Comparison of ENCODE assay signal across 19 cellular contexts in the genomic region with DNA sequence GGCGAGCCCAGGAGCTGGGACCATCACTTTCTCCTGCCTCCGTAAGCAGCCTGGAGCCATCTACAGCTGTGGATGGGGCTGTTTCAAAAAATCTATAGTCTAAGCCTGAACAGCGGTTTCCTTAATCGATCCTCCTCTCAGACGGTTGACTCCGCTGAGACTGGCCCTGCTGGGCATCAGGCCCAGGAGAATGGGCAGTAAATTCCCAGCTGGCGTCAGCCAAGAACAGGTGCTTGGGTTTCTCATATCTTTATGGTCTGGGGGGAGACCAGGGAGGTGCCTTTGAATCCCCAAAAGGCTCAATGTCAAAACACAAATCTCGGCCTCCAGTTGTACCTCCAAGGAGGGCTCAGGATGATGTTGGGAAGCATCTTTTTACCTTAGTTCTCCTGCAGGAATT.
"Had no signal": no experiment of that assay in that cellular context is flagged by ENCODE, and none has a peak within 500 bp of the region (broad histone marks: within the 10 kb centered on the region; RNA-seq: fewer than 3 reads in every experiment).

No MANE protein-coding gene starts in this region.

- H3K36me3 Mint-ChIP-seq: mesothelial cell of epicardium; natural killer cell treated with Interleukin-12 subunit alpha and Interleukin-12 subunit beta and Interleukin-15 and Interleukin-18, amount 100 ng/mL, for 72 hours; stimulated activated naive B cell treated with anti-CD40 and anti-IgM and Interleukin-4, amounts not matched to agents 10 μg/mL and 1 μg/mL and 100 μg/mL, for 72 hours had no signal

- H3K36me3 ChIP-seq: heart left ventricle, right lobe of liver, tibial nerve, upper lobe of right lung had no signal

- DNase-seq: cortex of kidney; dorsolateral prefrontal cortex; effector CD8-positive, alpha-beta T cell; heart left ventricle; hippocampal formation; kidney glomerular epithelial cell; psoas muscle; retina; right lobe of liver; stimulated activated CD4-positive, alpha-beta T cell treated with anti-CD3 and anti-CD28 coated beads, Interleukin-2, amount 100 ng/mL, for 24 hours; stimulated activated CD4-positive, alpha-beta T cell treated with anti-CD3 and anti-CD28 coated beads, Interleukin-4, amount 100 ng/mL, for 4 hours; stimulated activated naive B cell treated with anti-CD40 and anti-IgM and Interleukin-4, amounts not matched to agents 10 μg/mL and 1 μg/mL and 100 μg/mL, for 72 hours; stimulated activated naive CD8-positive, alpha-beta T cell treated with anti-CD3 and anti-CD28 coated beads, Interleukin-15, amount 100 ng/mL, for 72 hours; testis; upper lobe of right lung had no signal

- H3K4me3 Mint-ChIP-seq: mesothelial cell of epicardium; natural killer cell treated with Interleukin-12 subunit alpha and Interleukin-12 subunit beta and Interleukin-15 and Interleukin-18, amount 100 ng/mL, for 72 hours; stimulated activated naive B cell treated with anti-CD40 and anti-IgM and Interleukin-4, amounts not matched to agents 10 μg/mL and 1 μg/mL and 100 μg/mL, for 72 hours; stimulated activated naive CD8-positive, alpha-beta T cell treated with anti-CD3 and anti-CD28 coated beads, Interleukin-15, amount 100 ng/mL, for 72 hours had no signal

- H3K9me3 ChIP-seq: heart left ventricle, psoas muscle, right lobe of liver, testis, tibial nerve, upper lobe of right lung had no signal

- H3K4me1 Mint-ChIP-seq: stimulated activated naive B cell treated with anti-CD40 and anti-IgM and Interleukin-4, amounts not matched to agents 10 μg/mL and 1 μg/mL and 100 μg/mL, for 72 hours; stimulated activated naive CD8-positive, alpha-beta T cell treated with anti-CD3 and anti-CD28 coated beads, Interleukin-15, amount 100 ng/mL, for 72 hours had no signal

- H3K27me3 ChIP-seq: heart left ventricle, right lobe of liver, testis, tibial nerve, upper lobe of right lung had no signal

- H3K27ac ChIP-seq: dorsolateral prefrontal cortex, heart left ventricle, psoas muscle, right lobe of liver, skin epidermis, testis, tibial nerve, upper lobe of right lung had no signal

- H3K4me3 ChIP-seq: dorsolateral prefrontal cortex, heart left ventricle, psoas muscle, right lobe of liver, skin epidermis, testis, tibial nerve, upper lobe of right lung had no signal

- H3K27me3 Mint-ChIP-seq: natural killer cell treated with Interleukin-12 subunit alpha and Interleukin-12 subunit beta and Interleukin-15 and Interleukin-18, amount 100 ng/mL, for 72 hours had no signal

- H3K27ac Mint-ChIP-seq: mesothelial cell of epicardium; natural killer cell treated with Interleukin-12 subunit alpha and Interleukin-12 subunit beta and Interleukin-15 and Interleukin-18, amount 100 ng/mL, for 72 hours; stimulated activated naive B cell treated with anti-CD40 and anti-IgM and Interleukin-4, amounts not matched to agents 10 μg/mL and 1 μg/mL and 100 μg/mL, for 72 hours; stimulated activated naive CD8-positive, alpha-beta T cell treated with anti-CD3 and anti-CD28 coated beads, Interleukin-15, amount 100 ng/mL, for 72 hours had no signal

- H3K4me1 ChIP-seq: testis had no signal

- H3K9me3 Mint-ChIP-seq: mesothelial cell of epicardium; natural killer cell treated with Interleukin-12 subunit alpha and Interleukin-12 subunit beta and Interleukin-15 and Interleukin-18, amount 100 ng/mL, for 72 hours; stimulated activated naive CD8-positive, alpha-beta T cell treated with anti-CD3 and anti-CD28 coated beads, Interleukin-15, amount 100 ng/mL, for 72 hours had no signal
